10 cellular contexts compared by ENCODE assay signal in genomic region chr17:80782536-80783427, GRCh38.
A peak's percentile ranks its signal among the peaks of the same experiment; 100 is the strongest.
DNase-seq lines count a peak whose midpoint lies in the region; ATAC-seq and TF ChIP-seq lines count a peak whose summit lies in the region.
"Had no signal": no experiment of that assay in that cellular context is flagged by ENCODE, and none has a peak within 500 bp of the region (broad histone marks: within the 10 kb centered on the region; RNA-seq: fewer than 3 reads in every experiment).

No MANE protein-coding gene starts in this region.

- peaks cover 0 to 44% (median 6%) of the 10 kb centered on the region in 12 donors for H3K4me1 ChIP-seq in heart left ventricle
- peaks cover 19% of the 10 kb centered on the region for H3K4me1 ChIP-seq in hepatocyte (ENCODE audit: insufficient read depth)
- peaks cover 0 to 38% (median 4%) of the 10 kb centered on the region in 4 donors for H3K4me1 ChIP-seq in transverse colon

- no peak overlapping the region for H2AFZ ChIP-seq in hepatocyte

- H3K9me3 ChIP-seq in heart left ventricle (no peaks in the 10 kb centered on the region), hepatocyte (ENCODE audit: low read depth) (no peaks in the 10 kb centered on the region), transverse colon (no peaks in the 10 kb centered on the region)

- peaks cover 4% of the 10 kb centered on the region for H3K79me2 ChIP-seq in hepatocyte

- H3K9me2 ChIP-seq in hepatocyte (replicated peaks; ENCODE audit: insufficient read depth): no peaks in the 10 kb centered on the region

- peaks cover 83% of the 10 kb centered on the region for H3K4me1 Mint-ChIP-seq in activated T-cell treated with anti-CD3 and anti-CD28 coated beads, Interleukin-2, amount 50 U/mL, for 4 hours (ENCODE audit: low read depth)
- H3K4me1 Mint-ChIP-seq in type B pancreatic cell (ENCODE audit: unreplicated experiment): peaks cover 29% of the 10 kb centered on the region

- no peak overlapping the region for H3K27ac Mint-ChIP-seq in type B pancreatic cell

- H4K20me1 ChIP-seq in hepatocyte (ENCODE audit: insufficient read depth, poor library complexity, severe bottlenecking): no peaks in the 10 kb centered on the region

- TF ChIP-seq EP300 in transverse colon (IDR thresholded peaks at IDR 0.05; ENCODE audit: low read depth): no peak

- H3K4me3 ChIP-seq in heart left ventricle (no peak overlapping the region), hepatocyte (no peak overlapping the region), transverse colon (no peak overlapping the region)

- 55 to 66% (median 60%) methylated on average over 16 of the region's 16 CpGs for WGBS in heart left ventricle, 4 donors
- WGBS in hepatocyte (ENCODE audit: low lambda C conversion rate, missing lambda C conversion rate): 52% methylated on average over 16 of the region's 16 CpGs
- 31 to 67% methylated on average over 7 to 16 of the region's 16 CpGs for WGBS in transverse colon (ENCODE audit: low coverage in 1 of 2), 2 donors

- intact Hi-C loops in heart left ventricle (cut with DNase I): no loop called here
- intact Hi-C loops in left cardiac atrium (cut with DNase I): no loop called here
- intact Hi-C loops in transverse colon (cut with DNase I; ENCODE audit: low total_unique reads): no loop called here

- no peak overlapping the region for H3K4me2 ChIP-seq in hepatocyte

- no peaks in the 10 kb centered on the region for H3K9me3 Mint-ChIP-seq in activated T-cell treated with anti-CD3 and anti-CD28 coated beads, Interleukin-2, amount 50 U/mL, for 4 hours
- H3K9me3 Mint-ChIP-seq in type B pancreatic cell: no peaks in the 10 kb centered on the region

- DNase-seq in heart left ventricle: no peak
- DNase-seq in left cardiac atrium: no peak
- peak; percentile 44 for DNase-seq in activated T-cell treated with anti-CD3 and anti-CD28 coated beads, Interleukin-2, amount 50 U/mL, for 4 hours
- no peak for DNase-seq in hepatocyte (ENCODE audit: low spot score)
- no peak for DNase-seq in transverse colon
- no peak for DNase-seq in type B pancreatic cell (ENCODE audit: extremely low spot score, unreplicated experiment)
- DNase-seq in GF-D8 (lab: John Stamatoyannopoulos, UW): no peak
- no peak for DNase-seq in SW 1271 (lab: John Stamatoyannopoulos, UW)
- DNase-seq: cerebellar nuclear complex had no signal

- TF ChIP-seq POLR2A in heart left ventricle (IDR thresholded peaks at IDR 0.05) (no peak), transverse colon (IDR thresholded peaks at IDR 0.05) (no peak)

- H3K27me3 ChIP-seq in heart left ventricle: no peaks in the 10 kb centered on the region
- H3K27me3 ChIP-seq in hepatocyte: no peaks in the 10 kb centered on the region
- H3K27me3 ChIP-seq in transverse colon: no peaks in the 10 kb centered on the region

- no peaks in the 10 kb centered on the region for H3K27me3 Mint-ChIP-seq in activated T-cell treated with anti-CD3 and anti-CD28 coated beads, Interleukin-2, amount 50 U/mL, for 4 hours (ENCODE audit: low read depth)
- H3K27me3 Mint-ChIP-seq in type B pancreatic cell: no peaks in the 10 kb centered on the region

- H3K36me3 Mint-ChIP-seq in activated T-cell treated with anti-CD3 and anti-CD28 coated beads, Interleukin-2, amount 50 U/mL, for 4 hours (ENCODE audit: insufficient read depth): peaks cover 15% of the 10 kb centered on the region
- H3K36me3 Mint-ChIP-seq in type B pancreatic cell: peaks cover under 1% of the 10 kb centered on the region

- H3K36me3 ChIP-seq in heart left ventricle (peaks cover 0 to 10% (median 0%) of the 10 kb centered on the region in 9 donors), hepatocyte (replicated peaks; ENCODE audit: insufficient read depth, low read depth) (no peaks in the 10 kb centered on the region), transverse colon (no peaks in the 10 kb centered on the region)

- peak overlapping the region; percentile 71 for H3K4me3 Mint-ChIP-seq in activated T-cell treated with anti-CD3 and anti-CD28 coated beads, Interleukin-2, amount 50 U/mL, for 4 hours
- no peak overlapping the region for H3K4me3 Mint-ChIP-seq in type B pancreatic cell

- in situ Hi-C loops in transverse colon (cut with MboI; ENCODE audit: low pct_ligation_motif_present in 1 of 4, low pct_unique_long_range_greater_than_20kb in 1 of 4, low sequenced_read_pairs in 3 of 4): no loop called here

- H3K27ac ChIP-seq in heart left ventricle: peak overlapping the region in 4 of 12 donors; percentile 15 to 71 (median 48)
- H3K27ac ChIP-seq in hepatocyte: peak overlapping the region; percentile 38
- peak overlapping the region; percentile 33 to 77 (median 57) for H3K27ac ChIP-seq in transverse colon

- TF ChIP-seq CTCF in heart left ventricle (IDR thresholded peaks at IDR 0.05): no peak
- TF ChIP-seq CTCF in hepatocyte (IDR thresholded peaks at IDR 0.05; ENCODE audit: poor library complexity): no peak
- TF ChIP-seq CTCF in transverse colon (IDR thresholded peaks at IDR 0.05): no peak
- TF ChIP-seq CTCF in type B pancreatic cell (conservative IDR thresholded peaks at IDR 0.05): no peak

- ATAC-seq in heart left ventricle (peak in 3 of 4 donors; percentile 17 to 34 (median 20)), left cardiac atrium (no peak)
- ATAC-seq in activated T-cell treated with anti-CD3 and anti-CD28 coated beads, Interleukin-2, amount 50 U/mL, for 4 hours: peak; percentile 48 to 54
- ATAC-seq: Right ventricle myocardium inferior had no signal

Comparison
In these comparisons a context has a peak if more than half of its experiments do, and no peak if none do; other contexts are left out.
1. ATAC-seq: peak in heart left ventricle (3 of 4) and activated T-cell treated with anti-CD3 and anti-CD28 coated beads, Interleukin-2, amount 50 U/mL, for 4 hours (2 of 2); none in left cardiac atrium (0 of 2).